In the genomic region with DNA sequence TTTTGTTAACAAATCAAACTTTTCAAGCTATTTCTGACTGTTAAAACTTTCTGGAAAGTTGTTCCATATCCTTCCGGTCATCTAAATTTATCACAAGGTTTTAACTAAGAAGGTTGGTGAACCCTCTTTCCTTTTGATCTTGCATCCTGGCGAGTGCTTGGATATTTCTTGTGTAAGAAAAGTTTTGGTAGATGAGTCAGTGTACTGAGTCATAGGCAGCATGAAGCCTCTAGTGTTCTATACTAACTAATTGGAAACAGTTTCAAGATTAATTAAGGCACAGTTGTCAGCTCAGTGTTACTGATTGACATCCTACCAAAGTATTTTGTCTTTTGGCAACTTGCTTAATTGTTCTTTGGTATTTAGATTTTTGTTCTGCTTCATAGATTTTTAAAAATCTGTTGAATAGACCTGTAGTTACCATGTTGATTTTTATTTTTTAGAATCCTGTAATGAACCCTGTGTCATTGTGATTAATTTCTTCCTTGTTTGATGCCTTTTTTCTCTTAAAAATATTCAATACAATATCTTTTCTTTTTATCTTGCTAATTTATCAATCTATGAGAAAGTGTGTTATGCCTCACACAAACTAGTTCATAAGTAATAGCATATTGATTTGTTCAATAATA, we compare ENCODE assay signal across 14 cellular contexts. TPM values are rescaled to one million over a fixed set of nuclear protein-coding genes. Genes with fewer than 3 reads are reported as not detected.
DNase-seq lines count a peak whose midpoint lies in the region; ATAC-seq and TF ChIP-seq lines count a peak whose summit lies in the region.
"Had no signal": no experiment of that assay in that cellular context is flagged by ENCODE, and none has a peak within 500 bp of the region (broad histone marks: within the 10 kb centered on the region; RNA-seq: fewer than 3 reads in every experiment).

No MANE protein-coding gene starts in this region.

- H3K9me3 ChIP-seq in HEK293 (ENCODE audit: control insufficient read depth, insufficient read depth, low read depth, low read length): no peaks in the 10 kb centered on the region
- H3K9me3 ChIP-seq: HAP-1, thoracic aorta had no signal

- H3K27ac ChIP-seq in HEK293 (ENCODE audit: extremely low read depth, low read depth, low read length): no peak overlapping the region
- H3K27ac ChIP-seq: KMS-11, thoracic aorta had no signal

- H3K4me3 ChIP-seq in HEK293 (ENCODE audit: low read depth, low read length) (no peak overlapping the region), fibroblast of mammary gland (ENCODE audit: control insufficient read depth, low read depth, low read length) (no peak overlapping the region), retinal pigment epithelial cell (ENCODE audit: low read length) (no peak overlapping the region)
- H3K4me3 ChIP-seq: HAP-1, thoracic aorta had no signal

- TF ChIP-seq CTCF in HEK293 (tag by site-specific recombination; IDR thresholded peaks at IDR 0.05): no peak
- TF ChIP-seq CTCF in fibroblast of mammary gland (conservative IDR thresholded peaks at IDR 0.05; ENCODE audit: control insufficient read depth, insufficient read depth, low read depth, low read length): no peak
- TF ChIP-seq CTCF in retinal pigment epithelial cell (conservative IDR thresholded peaks at IDR 0.05; ENCODE audit: low read depth, low read length): no peak

- DNase-seq in RPMI7951 (ENCODE audit: low read depth): peak; percentile 93
- DNase-seq in fibroblast of mammary gland (ENCODE audit: low read depth): peak; percentile 92
- peak; percentile 96 for DNase-seq in retinal pigment epithelial cell (ENCODE audit: low read depth)
- no peak for DNase-seq in DMS 273 treated with DMSO at 0.1 percent for 48 hours (lab: John Stamatoyannopoulos, UW)
- no peak for DNase-seq in mesenteric fat pad (ENCODE audit: low spot score)
- DNase-seq: activated CD4-positive, alpha-beta T cell treated with anti-CD3 and anti-CD28 coated beads, Interleukin-2, amount 10 ng/mL, durations not matched to agents 24 days and 14 days; NK-92 treated with Interleukin-12 subunit alpha and Interleukin-12 subunit beta, amount 100 ng/mL, for 24 hours had no signal

- CTCF ChIA-PET in HEK293 (lab: Yijun Ruan, JAX): no interaction called here

- ATAC-seq in HG03108 (IDR thresholded peaks at IDR 0.05; ENCODE audit: unreplicated experiment): no peak
- no peak for ATAC-seq in HG03432 (IDR thresholded peaks at IDR 0.05; ENCODE audit: unreplicated experiment)
- ATAC-seq: left lobe of liver had no signal

- no peaks in the 10 kb centered on the region; the same call in 1 of the 2 replicates for H3K4me1 ChIP-seq in HEK293 (ENCODE audit: control insufficient read depth, insufficient read depth, low read length)
- H3K4me1 ChIP-seq: HAP-1 had no signal

- POLR2A ChIA-PET in HEK293 (lab: Yijun Ruan, JAX): no interaction called here

- H3K36me3 ChIP-seq in HEK293 (ENCODE audit: control insufficient read depth in 2 of 2, insufficient read depth in 1 of 2, low read length in 2 of 2): no peaks in the 10 kb centered on the region
- H3K36me3 ChIP-seq: HAP-1, thoracic aorta had no signal

TF ChIP-seq in HEK293, 187 proteins besides CTCF, POLR2A, EP300 and RAD21:
- no peak for TF ChIP-seq FEZF1 (tag by site-specific recombination; IDR thresholded peaks at IDR 0.05)
- TF ChIP-seq ZNF184 (tag by site-specific recombination; IDR thresholded peaks at IDR 0.05): peak; percentile 85
- TF ChIP-seq TRIM28 (IDR thresholded peaks at IDR 0.05; ENCODE audit: borderline replicate concordance, low read length): no peak
- TF ChIP-seq, protein P1, sequence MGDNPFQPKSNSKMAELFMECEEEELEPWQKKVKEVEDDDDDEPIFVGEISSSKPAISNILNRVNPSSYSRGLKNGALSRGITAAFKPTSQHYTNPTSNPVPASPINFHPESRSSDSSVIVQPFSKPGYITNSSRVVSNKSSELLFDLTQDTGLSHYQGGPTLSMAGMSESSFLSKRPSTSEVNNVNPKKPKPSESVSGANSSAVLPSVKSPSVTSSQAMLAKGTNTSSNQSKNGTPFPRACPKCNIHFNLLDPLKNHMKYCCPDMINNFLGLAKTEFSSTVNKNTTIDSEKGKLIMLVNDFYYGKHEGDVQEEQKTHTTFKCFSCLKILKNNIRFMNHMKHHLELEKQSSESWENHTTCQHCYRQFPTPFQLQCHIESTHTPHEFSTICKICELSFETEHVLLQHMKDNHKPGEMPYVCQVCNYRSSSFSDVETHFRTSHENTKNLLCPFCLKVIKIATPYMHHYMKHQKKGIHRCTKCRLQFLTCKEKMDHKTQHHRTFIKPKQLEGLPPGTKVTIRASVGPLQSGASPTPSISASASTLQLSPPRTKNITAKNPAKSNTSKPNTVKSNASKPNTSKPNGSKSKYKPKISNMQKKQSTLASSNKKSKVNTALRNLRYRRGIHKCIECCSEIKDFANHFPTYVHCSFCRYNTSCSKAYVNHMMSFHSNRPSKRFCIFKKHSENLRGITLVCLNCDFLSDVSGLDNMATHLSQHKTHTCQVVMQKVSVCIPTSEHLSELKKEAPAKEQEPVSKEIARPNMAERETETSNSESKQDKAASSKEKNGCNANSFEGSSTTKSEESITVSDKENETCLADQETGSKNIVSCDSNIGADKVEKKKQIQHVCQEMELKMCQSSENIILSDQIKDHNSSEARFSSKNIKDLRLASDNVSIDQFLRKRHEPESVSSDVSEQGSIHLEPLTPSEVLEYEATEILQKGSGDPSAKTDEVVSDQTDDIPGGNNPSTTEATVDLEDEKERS (tag by site-specific recombination; IDR thresholded peaks at IDR 0.05): no peak

RNA-seq across cellular contexts. Expression of a gene that starts 38.0 kb away (rescaled TPM):
- 14.0 and 14.2 TPM in 2 replicates for total RNA-seq in RPMI7951 (2014; rRNA removed; shearing (Covaris generic))
- total RNA-seq in mesenteric fat pad: 7.7 TPM

RNA-seq across cellular contexts. Expression of a gene that starts 38.3 kb away (rescaled TPM):
- total RNA-seq in RPMI7951 (2014; rRNA removed; shearing (Covaris generic)): 46.8 and 57.3 TPM in 2 replicates
- total RNA-seq in mesenteric fat pad: 0.32 TPM

Comparison
In these comparisons a context has a peak if more than half of its experiments do, and no peak if none do; other contexts are left out.
1. DNase-seq: peak in RPMI7951 (single experiment), fibroblast of mammary gland (single experiment) and retinal pigment epithelial cell (single experiment); none in DMS 273 treated with DMSO at 0.1 percent for 48 hours (single experiment) and mesenteric fat pad (single experiment).
2. RNA of a gene that starts 38.3 kb away (total RNA-seq): 46.8 to 57.3 TPM in RPMI7951; 0.32 TPM in mesenteric fat pad (single experiment); every median in the first group is over 10 times any median in the second.